8 cellular contexts compared by ENCODE assay signal in the genomic region with DNA sequence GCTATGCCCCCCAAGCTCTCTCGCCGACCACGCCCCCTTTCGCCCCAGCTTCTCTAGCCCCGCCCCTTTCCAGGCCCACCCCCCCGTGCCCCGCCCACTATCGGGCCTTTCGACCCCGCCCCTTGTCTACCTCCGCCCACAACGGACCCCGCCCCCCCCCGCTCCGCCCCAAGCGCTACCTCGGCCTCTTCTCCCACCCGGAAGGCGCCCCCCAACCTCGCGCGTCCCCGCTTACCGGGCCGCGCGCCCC. TPM values are rescaled to one million over a fixed set of nuclear protein-coding genes. Genes with fewer than 3 reads are reported as not detected.
A peak's percentile ranks its signal among the peaks of the same experiment; 100 is the strongest.
DNase-seq lines count a peak whose midpoint lies in the region; ATAC-seq, FAIRE-seq and TF ChIP-seq lines count a peak whose summit lies in the region.

No MANE protein-coding gene starts in this region.

- H3K4me3 ChIP-seq in K562: peak overlapping the region; percentile 63
- peak overlapping the region; percentile 61 to 63 for H3K4me3 ChIP-seq in kidney (ENCODE audit: low read length in 2 of 2)
- H3K4me3 ChIP-seq in stomach smooth muscle (ENCODE audit: low read length in 2 of 2): peak overlapping the region; percentile 54 to 60

- no peak for TF ChIP-seq CTCF in K562 (IDR thresholded peaks at IDR 0.05 in 2 of 3, conservative IDR thresholded peaks at IDR 0.05 in 1 of 3; ENCODE audit: insufficient read depth in 2 of 3, low read depth in 1 of 3, low read length in 3 of 3)
- no peak for TF ChIP-seq CTCF in kidney (IDR thresholded peaks at IDR 0.05; ENCODE audit: borderline replicate concordance, extremely low read depth, insufficient read depth)
- TF ChIP-seq CTCF in GM20000 (IDR thresholded peaks at IDR 0.05; ENCODE audit: extremely low read depth, missing control alignments): no peak

- peak overlapping the region; percentile 89 for H3K4me3 Mint-ChIP-seq in stimulated activated naive CD8-positive, alpha-beta T cell treated with anti-CD3 and anti-CD28 coated beads, Interleukin-15, Interleukin-2, amounts not matched to agents 100 ng/mL and 50 ng/mL, for 24 hours

- no peaks in the 10 kb centered on the region for H3K9me3 ChIP-seq in K562 (replicated peaks; ENCODE audit: control insufficient read depth, insufficient read depth, low read depth, low read length)
- no peaks in the 10 kb centered on the region for H3K9me3 ChIP-seq in kidney (ENCODE audit: control insufficient read depth in 1 of 2, low read length in 2 of 2)
- no peaks in the 10 kb centered on the region for H3K9me3 ChIP-seq in stomach smooth muscle (ENCODE audit: control insufficient read depth in 2 of 2, low read length in 2 of 2)

- peaks cover 54% of the 10 kb centered on the region for H3K36me3 Mint-ChIP-seq in stimulated activated naive CD8-positive, alpha-beta T cell treated with anti-CD3 and anti-CD28 coated beads, Interleukin-15, Interleukin-2, amounts not matched to agents 100 ng/mL and 50 ng/mL, for 24 hours (ENCODE audit: low read depth)

- H3K9ac ChIP-seq in K562 (ENCODE audit: insufficient read depth in 1 of 2, low read depth in 2 of 2, low read length in 2 of 2) (no peak overlapping the region; a peak in 1 of 4 replicates), kidney (ENCODE audit: low read length in 2 of 2) (no peak overlapping the region), stomach smooth muscle (ENCODE audit: low read length in 2 of 2) (no peak overlapping the region)

- H3K36me3 ChIP-seq in K562 (ENCODE audit: control insufficient read depth, insufficient read depth, low read length): peaks cover 43% of the 10 kb centered on the region
- H3K36me3 ChIP-seq in kidney (ENCODE audit: control insufficient read depth in 1 of 2, insufficient read depth in 2 of 2, low read length in 2 of 2): peaks cover 11 to 17% of the 10 kb centered on the region in 2 donors
- H3K36me3 ChIP-seq in stomach smooth muscle (ENCODE audit: control insufficient read depth in 2 of 2, insufficient read depth in 2 of 2, low read length in 2 of 2): peaks cover 21 to 25% of the 10 kb centered on the region in 2 donors

- peak overlapping the region; percentile 77 for H3K4me2 ChIP-seq in K562 (ENCODE audit: insufficient read depth, low read length)

- H3K27ac Mint-ChIP-seq in stimulated activated naive CD8-positive, alpha-beta T cell treated with anti-CD3 and anti-CD28 coated beads, Interleukin-15, Interleukin-2, amounts not matched to agents 100 ng/mL and 50 ng/mL, for 24 hours: no peak overlapping the region

- H3K27me3 ChIP-seq in K562 (ENCODE audit: control insufficient read depth in 2 of 2, insufficient read depth in 2 of 2, low read length in 2 of 2) (no peaks in the 10 kb centered on the region), stomach smooth muscle (ENCODE audit: control insufficient read depth in 1 of 2, insufficient read depth in 2 of 2, low read length in 2 of 2) (no peaks in the 10 kb centered on the region)

- POLR2A ChIA-PET in K562 (lab: Yijun Ruan, JAX): interaction anchor here (0.5 to 2.6 kb wide), 16 partner anchors 10 to 345 kb away, joined by 3 to 32 read pairs (median 3); a partner anchor contains a TSS

- H3K9me1 ChIP-seq in K562 (ENCODE audit: control insufficient read depth, insufficient read depth, low read length): peaks cover 3% of the 10 kb centered on the region

- FAIRE-seq in K562 (lab: Jason Lieb, UNC): no peak
- FAIRE-seq in kidney (lab: Jason Lieb, UNC): no peak

- H3K79me2 ChIP-seq in K562 (ENCODE audit: control insufficient read depth, insufficient read depth, low read length): peaks cover 65% of the 10 kb centered on the region

- TF ChIP-seq RAD21 in K562 (CRISPR knock-in tag; conservative IDR thresholded peaks at IDR 0.05 in 1 of 2, IDR thresholded peaks at IDR 0.05 in 1 of 2): no peak

- ATAC-seq in stimulated activated naive CD8-positive, alpha-beta T cell treated with anti-CD3 and anti-CD28 coated beads, Interleukin-15, Interleukin-2, amounts not matched to agents 100 U/mL and 50 U/mL, for 24 hours: no peak
- ATAC-seq in K562 (no peak), GM21515 (IDR thresholded peaks at IDR 0.05; ENCODE audit: unreplicated experiment) (no peak)

- DNase-seq in stimulated activated naive CD8-positive, alpha-beta T cell treated with anti-CD3 and anti-CD28 coated beads, Interleukin-15, Interleukin-2, amounts not matched to agents 100 U/mL and 50 U/mL, for 24 hours: no peak
- DNase-seq in K562 (ENCODE audit: extremely low read depth in 1 of 4, low spot score in 3 of 4) (peak in 3 of 4 experiments; percentile 94 to 96 (median 95)), kidney (no peak), GM20000 (ENCODE audit: low spot score) (no peak), NCI-H774 (lab: John Stamatoyannopoulos, UW) (no peak)

- intact Hi-C loops in K562 (cut with micrococcal nuclease) (loop anchor here (1.0 kb wide), 1 partner anchor 45 kb away; a partner anchor contains a TSS), kidney (cut with DNase I) (no loop called here)

- no peak for TF ChIP-seq POLR2A in K562 (conservative IDR thresholded peaks at IDR 0.05)

- BruUV-seq in K562 (replicated peaks; lab: Mats Ljungman, UMichigan): no TSS peak

- TF ChIP-seq EP300 in K562 (IDR thresholded peaks at IDR 0.05; ENCODE audit: low read length): no peak

- WGBS in K562 (ENCODE audit: insufficient coverage, low coverage, missing lambda C conversion rate): 0% methylated on average over 4 of the region's 27 CpGs

- peaks cover 77% of the 10 kb centered on the region for H3K4me1 Mint-ChIP-seq in stimulated activated naive CD8-positive, alpha-beta T cell treated with anti-CD3 and anti-CD28 coated beads, Interleukin-15, Interleukin-2, amounts not matched to agents 100 ng/mL and 50 ng/mL, for 24 hours (ENCODE audit: low read depth)

- H3K27ac ChIP-seq in K562 (ENCODE audit: extremely low read depth, low read depth, low read length) (peak overlapping the region; percentile 79; the same call in 1 of the 3 replicates), kidney (ENCODE audit: low read depth in 2 of 2, low read length in 2 of 2) (peak overlapping the region; percentile 45 to 54), stomach smooth muscle (ENCODE audit: low read length) (peak overlapping the region; percentile 81)

- H3K9me3 Mint-ChIP-seq in stimulated activated naive CD8-positive, alpha-beta T cell treated with anti-CD3 and anti-CD28 coated beads, Interleukin-15, Interleukin-2, amounts not matched to agents 100 ng/mL and 50 ng/mL, for 24 hours: no peaks in the 10 kb centered on the region

- peaks cover 56 to 81% of the 10 kb centered on the region in 2 experiments for H3K4me1 ChIP-seq in K562 (replicated peaks in 1 of 2; ENCODE audit: control insufficient read depth in 2 of 2, insufficient read depth in 2 of 2, low read length in 2 of 2)
- H3K4me1 ChIP-seq in kidney (ENCODE audit: control insufficient read depth in 1 of 2, insufficient read depth in 1 of 2, low read depth in 1 of 2, low read length in 2 of 2): peaks cover 12 to 38% of the 10 kb centered on the region in 2 donors
- H3K4me1 ChIP-seq in stomach smooth muscle (ENCODE audit: control insufficient read depth, insufficient read depth, low read length): peaks cover 64% of the 10 kb centered on the region

- CTCF ChIA-PET in K562 (lab: Yijun Ruan, JAX; ENCODE audit: low intra/inter-chr PET ratio): no interaction called here

- peaks cover 6% of the 10 kb centered on the region; the same call in 1 of the 2 replicates for H4K20me1 ChIP-seq in K562 (replicated peaks; ENCODE audit: control insufficient read depth, insufficient read depth, low read length)

- in situ Hi-C loops in K562 (cut with MboI): no loop called here

- no peak overlapping the region for H2AFZ ChIP-seq in K562 (ENCODE audit: low read depth, low read length)

- no peaks in the 10 kb centered on the region for H3K27me3 Mint-ChIP-seq in stimulated activated naive CD8-positive, alpha-beta T cell treated with anti-CD3 and anti-CD28 coated beads, Interleukin-15, Interleukin-2, amounts not matched to agents 100 ng/mL and 50 ng/mL, for 24 hours

RNA-seq across cellular contexts. Expression of a gene that starts 0.2 kb away (rescaled TPM):
- total RNA-seq in K562 (2011; cell fraction: chromatin; rRNA removed; ENCODE audit: low replicate concordance): 8.2 and 25.6 TPM in 2 replicates
- total RNA-seq in K562 (2011; cell fraction: nucleolus; rRNA removed): 20.4 and 20.8 TPM in 2 replicates
- total RNA-seq in K562 (2011; cell fraction: nucleoplasm; rRNA removed): 13.3 and 13.4 TPM in 2 replicates
- total RNA-seq in K562 (2014; rRNA removed) (11.9 and 12.2 TPM in 2 replicates), K562 (2014; rRNA removed; fragmentation: Illumina TruSeq; extraction: Trizol) (5.6 and 5.9 TPM in 2 replicates), K562 (2015; rRNA removed; fragmentation: Illumina TruSeq; extraction: Trizol) (8.2 and 8.4 TPM in 2 replicates), K562 (2021) (10.0 and 11.1 TPM in 2 replicates), kidney (22.9 TPM)
- polyA plus RNA-seq in K562 (2011; rRNA removed) (5.8 and 9.4 TPM in 2 replicates), K562 (2014; fragmentation: Illumina TruSeq; extraction: Trizol) (7.1 TPM in 2 replicates), K562 (2014; fragmentation: Nextera tagmentation; extraction: Ambion mirVana) (under 1 TPM; 0.21 to 0.30 TPM), K562 (2014; rRNA removed) (8.7 and 10.3 TPM in 2 replicates), kidney (ENCODE audit: insufficient read depth, low read depth, low replicate concordance) (16.3 TPM)
- polyA plus RNA-seq in K562 (2011; cell fraction: cytosol; rRNA removed): 9.0 and 12.6 TPM in 2 replicates
- polyA plus RNA-seq in K562 (2011; cell fraction: nucleus; rRNA removed): 13.4 and 20.4 TPM in 2 replicates
- polyA plus RNA-seq in K562 (2012): 9.5 and 11.3 TPM in 2 replicates
- polyA minus RNA-seq in K562 (2011; rRNA and poly(A)+ RNA removed): 7.1 and 7.7 TPM in 2 replicates
- 6.3 and 7.0 TPM in 2 replicates for polyA minus RNA-seq in K562 (2011; cell fraction: cytosol; rRNA and poly(A)+ RNA removed)
- polyA minus RNA-seq in K562 (2011; cell fraction: nucleus; rRNA and poly(A)+ RNA removed): 11.4 and 12.3 TPM in 2 replicates

RNA-seq across cellular contexts. Expression of a gene that starts 3.5 kb away (rescaled TPM):
- 73.3 and 139 TPM in 2 replicates for total RNA-seq in K562 (2011; cell fraction: chromatin; rRNA removed; ENCODE audit: low replicate concordance)
- total RNA-seq in K562 (2011; cell fraction: nucleolus; rRNA removed): 101 and 121 TPM in 2 replicates
- total RNA-seq in K562 (2011; cell fraction: nucleoplasm; rRNA removed): 105 and 137 TPM in 2 replicates
- 33.9 and 44.9 TPM in 2 replicates for total RNA-seq in K562 (2014; rRNA removed)
- total RNA-seq in K562 (2014; rRNA removed; fragmentation: Illumina TruSeq; extraction: Trizol): 10.4 and 11.9 TPM in 2 replicates
- total RNA-seq in K562 (2015; rRNA removed; fragmentation: Illumina TruSeq; extraction: Trizol): 22.3 and 23.1 TPM in 2 replicates
- 73.4 and 74.0 TPM in 2 replicates for total RNA-seq in K562 (2021)
- polyA plus RNA-seq in K562 (2011; rRNA removed): 10.1 and 27.3 TPM in 2 replicates
- 16.7 and 26.5 TPM in 2 replicates for polyA plus RNA-seq in K562 (2011; cell fraction: cytosol; rRNA removed)
- polyA plus RNA-seq in K562 (2011; cell fraction: nucleus; rRNA removed): 38.3 and 46.1 TPM in 2 replicates
- polyA plus RNA-seq in K562 (2012): 29.5 and 50.0 TPM in 2 replicates
- 23.0 and 26.8 TPM in 2 replicates for polyA plus RNA-seq in K562 (2014; fragmentation: Illumina TruSeq; extraction: Trizol)
- polyA plus RNA-seq in K562 (2014; fragmentation: Nextera tagmentation; extraction: Ambion mirVana): 10 to 100 TPM in 1 of 2 experiments, 1 to 10 TPM in 1; 5.6 to 10.1 TPM
- 30.6 and 38.5 TPM in 2 replicates for polyA plus RNA-seq in K562 (2014; rRNA removed)
- polyA minus RNA-seq in K562 (2011; rRNA and poly(A)+ RNA removed): 7.9 and 11.1 TPM in 2 replicates
- polyA minus RNA-seq in K562 (2011; cell fraction: cytosol; rRNA and poly(A)+ RNA removed): 32.5 and 35.6 TPM in 2 replicates
- polyA minus RNA-seq in K562 (2011; cell fraction: nucleus; rRNA and poly(A)+ RNA removed): 21.7 and 28.1 TPM in 2 replicates
- total RNA-seq in kidney: 217 TPM
- 53.5 TPM for polyA plus RNA-seq in kidney (ENCODE audit: insufficient read depth, low read depth, low replicate concordance)

RNA-seq across cellular contexts. Expression of a gene that starts 5.4 kb away (rescaled TPM):
- total RNA-seq in K562 (2011; cell fraction: chromatin; rRNA removed; ENCODE audit: low replicate concordance): 51.6 and 76.0 TPM in 2 replicates
- total RNA-seq in K562 (2011; cell fraction: nucleolus; rRNA removed): 39.7 and 45.7 TPM in 2 replicates
- 38.2 and 40.6 TPM in 2 replicates for total RNA-seq in K562 (2011; cell fraction: nucleoplasm; rRNA removed)
- total RNA-seq in K562 (2014; rRNA removed): 80.6 and 122 TPM in 2 replicates
- 61.7 and 68.7 TPM in 2 replicates for total RNA-seq in K562 (2014; rRNA removed; fragmentation: Illumina TruSeq; extraction: Trizol)
- total RNA-seq in K562 (2015; rRNA removed; fragmentation: Illumina TruSeq; extraction: Trizol): 59.9 and 66.6 TPM in 2 replicates
- total RNA-seq in K562 (2021): 69.0 and 70.6 TPM in 2 replicates
- polyA plus RNA-seq in K562 (2011; rRNA removed): 22.8 and 32.4 TPM in 2 replicates
- polyA plus RNA-seq in K562 (2011; cell fraction: cytosol; rRNA removed): 19.5 and 25.8 TPM in 2 replicates
- polyA plus RNA-seq in K562 (2011; cell fraction: nucleus; rRNA removed): 106 and 140 TPM in 2 replicates
- 73.3 and 129 TPM in 2 replicates for polyA plus RNA-seq in K562 (2012)
- 101 and 104 TPM in 2 replicates for polyA plus RNA-seq in K562 (2014; fragmentation: Illumina TruSeq; extraction: Trizol)
- 100 to 1,000 TPM in 1 of 2 experiments, 10 to 100 TPM in 1; 41.5 to 144 TPM for polyA plus RNA-seq in K562 (2014; fragmentation: Nextera tagmentation; extraction: Ambion mirVana)
- polyA plus RNA-seq in K562 (2014; rRNA removed): 47.4 and 67.2 TPM in 2 replicates
- 11.5 and 12.0 TPM in 2 replicates for polyA minus RNA-seq in K562 (2011; rRNA and poly(A)+ RNA removed)
- polyA minus RNA-seq in K562 (2011; cell fraction: cytosol; rRNA and poly(A)+ RNA removed): 17.0 and 19.9 TPM in 2 replicates
- 34.1 and 35.5 TPM in 2 replicates for polyA minus RNA-seq in K562 (2011; cell fraction: nucleus; rRNA and poly(A)+ RNA removed)
- 35.5 TPM for total RNA-seq in kidney
- polyA plus RNA-seq in kidney (ENCODE audit: insufficient read depth, low read depth, low replicate concordance): 23.7 TPM

RNA-seq across cellular contexts. Expression of a gene that starts 18.6 kb away (rescaled TPM):
- total RNA-seq in K562 (2011; cell fraction: chromatin; rRNA removed; ENCODE audit: low replicate concordance): 218 and 476 TPM in 2 replicates
- total RNA-seq in K562 (2011; cell fraction: nucleolus; rRNA removed): 277 and 305 TPM in 2 replicates
- total RNA-seq in K562 (2011; cell fraction: nucleoplasm; rRNA removed): 220 and 224 TPM in 2 replicates
- 14.5 and 17.9 TPM in 2 replicates for total RNA-seq in K562 (2014; rRNA removed)
- total RNA-seq in K562 (2014; rRNA removed; fragmentation: Illumina TruSeq; extraction: Trizol): 11.8 and 14.6 TPM in 2 replicates
- total RNA-seq in K562 (2015; rRNA removed; fragmentation: Illumina TruSeq; extraction: Trizol): 19.5 TPM in 2 replicates
- 43.0 and 54.6 TPM in 2 replicates for total RNA-seq in K562 (2021)
- 46.6 and 77.3 TPM in 2 replicates for polyA plus RNA-seq in K562 (2011; rRNA removed)
- polyA plus RNA-seq in K562 (2011; cell fraction: cytosol; rRNA removed): 39.5 and 39.8 TPM in 2 replicates
- polyA plus RNA-seq in K562 (2011; cell fraction: nucleus; rRNA removed): 710 and 718 TPM in 2 replicates
- polyA plus RNA-seq in K562 (2012): 41.6 and 85.7 TPM in 2 replicates
- 27.5 and 35.1 TPM in 2 replicates for polyA plus RNA-seq in K562 (2014; fragmentation: Illumina TruSeq; extraction: Trizol)
- 1 to 10 TPM; 1.8 to 3.3 TPM for polyA plus RNA-seq in K562 (2014; fragmentation: Nextera tagmentation; extraction: Ambion mirVana)
- 43.1 and 57.1 TPM in 2 replicates for polyA plus RNA-seq in K562 (2014; rRNA removed)
- polyA minus RNA-seq in K562 (2011; rRNA and poly(A)+ RNA removed): 21.7 and 27.1 TPM in 2 replicates
- 13.8 and 17.8 TPM in 2 replicates for polyA minus RNA-seq in K562 (2011; cell fraction: cytosol; rRNA and poly(A)+ RNA removed)
- 113 and 127 TPM in 2 replicates for polyA minus RNA-seq in K562 (2011; cell fraction: nucleus; rRNA and poly(A)+ RNA removed)
- 92.4 TPM for total RNA-seq in kidney
- polyA plus RNA-seq in kidney (ENCODE audit: insufficient read depth, low read depth, low replicate concordance): 56.2 TPM

RNA-seq across cellular contexts. Expression of a gene that starts 27.9 kb away (rescaled TPM):
- 67.5 and 110 TPM in 2 replicates for total RNA-seq in K562 (2011; cell fraction: chromatin; rRNA removed; ENCODE audit: low replicate concordance)
- 84.5 and 92.7 TPM in 2 replicates for total RNA-seq in K562 (2011; cell fraction: nucleolus; rRNA removed)
- total RNA-seq in K562 (2011; cell fraction: nucleoplasm; rRNA removed): 89.2 and 96.6 TPM in 2 replicates
- 292 and 358 TPM in 2 replicates for total RNA-seq in K562 (2014; rRNA removed)
- 216 and 230 TPM in 2 replicates for total RNA-seq in K562 (2014; rRNA removed; fragmentation: Illumina TruSeq; extraction: Trizol)
- 236 and 241 TPM in 2 replicates for total RNA-seq in K562 (2015; rRNA removed; fragmentation: Illumina TruSeq; extraction: Trizol)
- 150 and 172 TPM in 2 replicates for total RNA-seq in K562 (2021)
- polyA plus RNA-seq in K562 (2011; rRNA removed): 125 and 200 TPM in 2 replicates
- 76.6 and 97.7 TPM in 2 replicates for polyA plus RNA-seq in K562 (2011; cell fraction: cytosol; rRNA removed)
- 182 and 189 TPM in 2 replicates for polyA plus RNA-seq in K562 (2011; cell fraction: nucleus; rRNA removed)
- polyA plus RNA-seq in K562 (2012): 199 and 305 TPM in 2 replicates
- polyA plus RNA-seq in K562 (2014; fragmentation: Illumina TruSeq; extraction: Trizol): 301 and 322 TPM in 2 replicates
- 1 to 10 TPM; 6.8 to 8.7 TPM for polyA plus RNA-seq in K562 (2014; fragmentation: Nextera tagmentation; extraction: Ambion mirVana)
- polyA plus RNA-seq in K562 (2014; rRNA removed): 472 and 475 TPM in 2 replicates
- 62.1 and 76.4 TPM in 2 replicates for polyA minus RNA-seq in K562 (2011; rRNA and poly(A)+ RNA removed)
- polyA minus RNA-seq in K562 (2011; cell fraction: cytosol; rRNA and poly(A)+ RNA removed): 33.4 and 35.0 TPM in 2 replicates
- 42.8 and 58.6 TPM in 2 replicates for polyA minus RNA-seq in K562 (2011; cell fraction: nucleus; rRNA and poly(A)+ RNA removed)
- total RNA-seq in kidney: 46.8 TPM
- polyA plus RNA-seq in kidney (ENCODE audit: insufficient read depth, low read depth, low replicate concordance): 159 TPM

Comparison
In these comparisons a context has a peak if more than half of its experiments do, and no peak if none do; other contexts are left out.
1. DNase-seq: peak in K562 (3 of 4); none in stimulated activated naive CD8-positive, alpha-beta T cell treated with anti-CD3 and anti-CD28 coated beads, Interleukin-15, Interleukin-2, amounts not matched to agents 100 U/mL and 50 U/mL, for 24 hours (single experiment), kidney (single experiment), GM20000 (single experiment) and NCI-H774 (single experiment).
2. Peak in every context shown above with its lines, with median percentiles within 50 percentile points of each other: H3K27ac ChIP-seq and H3K4me3 ChIP-seq.